Comparison of ENCODE assay signal across 8 cellular contexts in the genomic region with DNA sequence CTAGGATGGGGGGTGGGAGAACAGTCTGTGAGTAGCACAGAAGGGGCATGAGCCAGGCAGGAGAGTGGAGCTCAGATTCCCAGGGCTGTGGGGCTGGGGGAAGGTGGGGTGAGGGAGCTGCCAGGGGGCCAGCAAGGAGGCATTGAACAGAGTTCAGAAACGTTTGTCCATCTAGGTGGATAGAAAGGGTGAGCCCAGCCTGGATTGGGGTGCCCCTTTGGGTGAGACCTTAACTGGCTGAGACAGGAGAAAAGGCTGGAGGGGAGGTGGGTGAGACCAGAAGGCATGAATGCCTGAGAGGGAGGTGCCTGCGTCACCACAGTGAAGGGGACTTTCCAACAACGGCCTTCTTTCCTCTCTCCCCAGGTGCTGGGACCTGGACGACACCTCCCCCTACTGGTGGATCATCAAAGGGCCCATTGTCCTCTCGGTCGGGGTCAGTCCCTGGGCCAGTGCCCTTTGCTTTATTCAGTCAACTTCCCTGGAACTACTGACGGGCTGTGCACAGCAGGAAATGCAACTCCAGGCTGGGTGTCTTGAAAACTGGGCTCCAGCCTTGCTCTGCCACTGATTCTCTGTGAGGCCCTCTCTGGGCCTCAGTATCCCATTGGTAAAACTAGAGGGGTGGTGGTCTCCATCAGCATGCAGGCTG. TPM values are rescaled to one million over a fixed set of nuclear protein-coding genes. Genes with fewer than 3 reads are reported as not detected.
A peak's percentile ranks its signal among the peaks of the same experiment; 100 is the strongest.
DNase-seq lines count a peak whose midpoint lies in the region; ATAC-seq and TF ChIP-seq lines count a peak whose summit lies in the region.

No MANE protein-coding gene starts in this region.

- no peaks in the 10 kb centered on the region for H3K9me3 Mint-ChIP-seq in Caco-2 (ENCODE audit: unreplicated experiment)

- no TSS peak for BruUV-seq in Caco-2 (replicated peaks; lab: Mats Ljungman, UMichigan)

- H3K27me3 Mint-ChIP-seq in Caco-2 (ENCODE audit: insufficient read depth, unreplicated experiment) = peaks cover 7% of the 10 kb centered on the region

- CTCF ChIA-PET in Caco-2 (lab: Charles Lee) = interaction anchor here (2.0 kb wide), 1 partner anchor 36 kb away, joined by 8 read pairs; no protein-coding TSS in a partner anchor

- H3K4me3 ChIP-seq in Caco-2 (ENCODE audit: low read depth, low read length) (no peak overlapping the region), ascending aorta (no peak overlapping the region)

- H3K4me1 ChIP-seq in Caco-2 (no peaks in the 10 kb centered on the region), ascending aorta (no peaks in the 10 kb centered on the region)

- H3K27ac Mint-ChIP-seq in Caco-2 (ENCODE audit: unreplicated experiment) = no peak overlapping the region

- H3K27ac ChIP-seq in ascending aorta = no peak overlapping the region

- H3K27me3 ChIP-seq in Caco-2 (replicated peaks; ENCODE audit: control insufficient read depth, insufficient read depth, low read length) (no peaks in the 10 kb centered on the region), ascending aorta (no peaks in the 10 kb centered on the region)

- POLR2A ChIA-PET in Caco-2 (lab: Charles Lee) = no interaction called here

- DNase-seq in Caco-2 (peak; percentile 63 to 72), NCI-H748 (lab: John Stamatoyannopoulos, UW; ENCODE audit: unreplicated experiment) (peak; percentile 39), ascending aorta (ENCODE audit: low spot score in 2 of 2) (peak in 1 of 2 donors; percentile 73), islet precursor cell (peak; percentile 88), amniotic stem cell (lab: John Stamatoyannopoulos, UW) (no peak)
- peak; percentile 9 to 37 for DNase-seq in stimulated activated CD8-positive, alpha-beta memory T cell treated with anti-CD3 and anti-CD28 coated beads, Interleukin-7, amount 100 ng/mL, for 48 hours (ENCODE audit: extremely low read depth in 1 of 2, low read depth in 1 of 2)

- no peak overlapping the region for H3K4me3 Mint-ChIP-seq in Caco-2 (ENCODE audit: unreplicated experiment)

- ATAC-seq in GM18909 (IDR thresholded peaks at IDR 0.05; ENCODE audit: poor library complexity, unreplicated experiment) (peak; percentile 94), HG03039 (IDR thresholded peaks at IDR 0.05; ENCODE audit: unreplicated experiment) (peak; percentile 98)

- H3K36me3 ChIP-seq in Caco-2 (ENCODE audit: control insufficient read depth, insufficient read depth, low read length) = no peaks in the 10 kb centered on the region
- H3K36me3 ChIP-seq in ascending aorta = no peaks in the 10 kb centered on the region

- intact Hi-C loops in Caco-2 (cut with micrococcal nuclease; ENCODE audit: unreplicated experiment) = loop anchor here (2.0 kb wide), 2 partner anchors 36 to 78 kb away; no protein-coding TSS in a partner anchor
- intact Hi-C loops in ascending aorta (cut with DNase I) = loop anchor here (1.0 to 5.0 kb wide), 3 partner anchors 37 to 234 kb away; no protein-coding TSS in a partner anchor

- H3K9me3 ChIP-seq in Caco-2 (no peaks in the 10 kb centered on the region), ascending aorta (no peaks in the 10 kb centered on the region)

- H3K4me1 Mint-ChIP-seq in Caco-2 (ENCODE audit: low read depth, unreplicated experiment) = no peaks in the 10 kb centered on the region

- TF ChIP-seq CTCF in Caco-2 (IDR thresholded peaks at IDR 0.05; ENCODE audit: insufficient read depth in 1 of 2, low read depth in 1 of 2, low read length in 1 of 2, severe bottlenecking in 1 of 2, unreplicated experiment in 1 of 2) (peak; percentile 74 to 82), ascending aorta (IDR thresholded peaks at IDR 0.05) (peak; percentile 45 to 69 (median 52))

- H3K36me3 Mint-ChIP-seq in Caco-2 (ENCODE audit: insufficient read depth, unreplicated experiment) = no peaks in the 10 kb centered on the region

RNA-seq across cellular contexts. Expression of a gene that starts 11.0 kb away (rescaled TPM):
- not detected in 2 replicates for total RNA-seq in Caco-2 (2022)
- total RNA-seq in ascending aorta = not detected
